ENCODE assay signal across 18 cellular contexts in genomic region chr7:96355990-96356506, GRCh38. TPM values are rescaled to one million over a fixed set of nuclear protein-coding genes. Genes with fewer than 3 reads are reported as not detected.
DNase-seq lines count a peak whose midpoint lies in the region; ATAC-seq, FAIRE-seq and TF ChIP-seq lines count a peak whose summit lies in the region.
"Had no signal": no experiment of that assay in that cellular context is flagged by ENCODE, and none has a peak within 500 bp of the region (broad histone marks: within the 10 kb centered on the region; RNA-seq: fewer than 3 reads in every experiment).

No MANE protein-coding gene starts in this region.

- H3K9me3 ChIP-seq in AG04450 (ENCODE audit: control insufficient read depth, insufficient read depth, low read length): no peaks in the 10 kb centered on the region; the same call in 1 of the 2 replicates
- H3K9me3 ChIP-seq in RWPE2 (ENCODE audit: severe bottlenecking): no peaks in the 10 kb centered on the region
- H3K9me3 ChIP-seq in Karpas-422 (ENCODE audit: low read length): no peaks in the 10 kb centered on the region
- H3K9me3 ChIP-seq: BLaER1 had no signal

- H3K4me1 ChIP-seq in RWPE2 (ENCODE audit: insufficient read depth, poor library complexity, severe bottlenecking) (no peaks in the 10 kb centered on the region), Karpas-422 (ENCODE audit: low read length) (no peaks in the 10 kb centered on the region)
- H3K4me1 ChIP-seq: BLaER1 had no signal

- H3K9me2 ChIP-seq in Karpas-422 (replicated peaks; ENCODE audit: insufficient read depth, low read length): no peaks in the 10 kb centered on the region

- H4K20me1 ChIP-seq in Karpas-422 (ENCODE audit: insufficient read depth, low read depth, low read length): no peaks in the 10 kb centered on the region
- H4K20me1 ChIP-seq: BLaER1 had no signal

- H3K4me3 ChIP-seq in AG04450 (ENCODE audit: low read depth, low read length) (no peak overlapping the region), RWPE2 (ENCODE audit: severe bottlenecking) (no peak overlapping the region), choroid plexus epithelial cell (ENCODE audit: low read depth, low read length) (no peak overlapping the region), Karpas-422 (ENCODE audit: low read length) (no peak overlapping the region)
- H3K4me3 ChIP-seq: BLaER1, GM23338 had no signal

- H3K4me2 ChIP-seq in Karpas-422 (ENCODE audit: low read depth, low read length, poor library complexity, severe bottlenecking): no peak overlapping the region
- H3K4me2 ChIP-seq: BLaER1, GM23338 had no signal

- POLR2A ChIA-PET in AG04450 (lab: Yijun Ruan, JAX): no interaction called here

- H3K36me3 ChIP-seq in RWPE2 (ENCODE audit: low read depth) (no peaks in the 10 kb centered on the region), Karpas-422 (ENCODE audit: insufficient read depth, low read length) (no peaks in the 10 kb centered on the region)
- H3K36me3 ChIP-seq: BLaER1 had no signal

- H3K79me2 ChIP-seq in Karpas-422 (ENCODE audit: low read length): no peaks in the 10 kb centered on the region

- no peak for FAIRE-seq in GM12891 (lab: Jason Lieb, UNC)
- FAIRE-seq: A204.1, H54 had no signal

- H3K27ac Mint-ChIP-seq in osteocyte (ENCODE audit: unreplicated experiment): no peak overlapping the region
- H3K27ac Mint-ChIP-seq: CD14-positive monocyte; CD4-positive, alpha-beta memory T cell; GM23338; HFFc6 had no signal

- H3K4me3 Mint-ChIP-seq in osteocyte (ENCODE audit: unreplicated experiment): no peak overlapping the region
- H3K4me3 Mint-ChIP-seq: CD14-positive monocyte; CD4-positive, alpha-beta memory T cell; GM23338; HFFc6 had no signal

- ATAC-seq in RWPE2 (ENCODE audit: low read depth): no peak
- ATAC-seq: GM23338 had no signal

- TF ChIP-seq CTCF in AG04450 (IDR thresholded peaks at IDR 0.05; ENCODE audit: low read depth, low read length) (0 out of 2 replicates have a peak, but pooled peaks have one; percentile 26), RWPE2 (IDR thresholded peaks at IDR 0.05; ENCODE audit: poor library complexity, severe bottlenecking) (peak; percentile 14), choroid plexus epithelial cell (conservative IDR thresholded peaks at IDR 0.05; ENCODE audit: low read depth, low read length) (peak; percentile 11), osteocyte (IDR thresholded peaks at IDR 0.05) (peak; percentile 18)

- H3K27me3 Mint-ChIP-seq in osteocyte (ENCODE audit: unreplicated experiment): peaks cover 3% of the 10 kb centered on the region

- TF ChIP-seq POLR2A in GM12891 (IDR thresholded peaks at IDR 0.05; ENCODE audit: low read depth, low read length): no peak

- no peak overlapping the region for H3K9ac ChIP-seq in Karpas-422 (ENCODE audit: low read length)
- H3K9ac ChIP-seq: BLaER1 had no signal

- no peaks in the 10 kb centered on the region for H3K4me1 Mint-ChIP-seq in osteocyte (ENCODE audit: unreplicated experiment)
- H3K4me1 Mint-ChIP-seq: CD4-positive, alpha-beta memory T cell had no signal

- H2AFZ ChIP-seq in Karpas-422 (ENCODE audit: low read length): no peak overlapping the region
- H2AFZ ChIP-seq: GM23338 had no signal

- no peaks in the 10 kb centered on the region for H3K9me3 Mint-ChIP-seq in osteocyte (ENCODE audit: unreplicated experiment)
- H3K9me3 Mint-ChIP-seq: CD4-positive, alpha-beta memory T cell; GM23338; HFFc6 had no signal

- H3K27ac ChIP-seq in AG04450 (ENCODE audit: low read depth, low read length) (no peak overlapping the region), RWPE2 (ENCODE audit: poor library complexity, severe bottlenecking) (no peak overlapping the region), Karpas-422 (ENCODE audit: low read length) (no peak overlapping the region)
- H3K27ac ChIP-seq: BLaER1 had no signal

- CTCF ChIA-PET in AG04450 (lab: Charles Lee): no interaction called here

- no peaks in the 10 kb centered on the region for H3K36me3 Mint-ChIP-seq in osteocyte (ENCODE audit: unreplicated experiment)
- H3K36me3 Mint-ChIP-seq: CD14-positive monocyte; CD4-positive, alpha-beta memory T cell had no signal

- peaks cover 4% of the 10 kb centered on the region for H3K27me3 ChIP-seq in AG04450 (ENCODE audit: control insufficient read depth, insufficient read depth, low read length)
- H3K27me3 ChIP-seq in RWPE2 (ENCODE audit: insufficient read depth, poor library complexity, severe bottlenecking): no peaks in the 10 kb centered on the region
- no peaks in the 10 kb centered on the region for H3K27me3 ChIP-seq in Karpas-422 (ENCODE audit: low read length)
- H3K27me3 ChIP-seq: BLaER1 had no signal

- DNase-seq in AG04450 (ENCODE audit: low read depth, low spot score) (no peak), RWPE2 (ENCODE audit: low spot score) (no peak), choroid plexus epithelial cell (ENCODE audit: low read depth) (no peak), osteocyte (ENCODE audit: extremely low spot score, unreplicated experiment) (no peak), GM12891 (ENCODE audit: insufficient read length, low spot score) (no peak), Karpas-422 (no peak), HK-2 (ENCODE audit: unreplicated experiment) (no peak)
- DNase-seq: CD4-positive, alpha-beta memory T cell; DMS153; DMS79; GDM1; HCEC 1CT; HFFc6 had no signal

TF ChIP-seq in GM12891, 5 proteins besides CTCF, POLR2A, EP300 and RAD21:
- TF ChIP-seq POU2F2 (IDR thresholded peaks at IDR 0.05; ENCODE audit: low read depth, low read length) (no peak), POLR2AphosphoS5 (IDR thresholded peaks at IDR 0.05; ENCODE audit: low read depth, low read length) (no peak), SPI1 (IDR thresholded peaks at IDR 0.05; ENCODE audit: low read depth, low read length) (no peak), TAF1 (IDR thresholded peaks at IDR 0.05; ENCODE audit: low read depth, low read length) (no peak), PAX5 (IDR thresholded peaks at IDR 0.05; ENCODE audit: insufficient read depth, low read length, severe bottlenecking) (no peak)

RNA-seq across cellular contexts. Expression of gene SLC25A13, which starts 34.1 kb away (rescaled TPM):
- 15.1 and 17.3 TPM in 2 replicates for polyA plus RNA-seq in AG04450 (2011; rRNA removed)
- 8.8 and 11.9 TPM in 2 replicates for polyA minus RNA-seq in AG04450 (2011; rRNA and poly(A)+ RNA removed)
- 27.4 and 29.3 TPM in 2 replicates for total RNA-seq in osteocyte
- polyA plus RNA-seq in GM12891 (2012; ENCODE audit: low read depth, missing spikeins): 7.1 TPM
- 23.9 and 64.7 TPM in 2 replicates for total RNA-seq in Karpas-422 (2014; rRNA removed; shearing (Covaris generic); ENCODE audit: low replicate concordance)
